ENCODE assay signal across 1 cellular context in genomic region chr3:69115731-69116130, GRCh38.
TF ChIP-seq lines count a peak whose summit lies in the region.

No MANE protein-coding gene starts in this region.

TF ChIP-seq in GM23338, 12 proteins besides CTCF, POLR2A, EP300 and RAD21 (continued from another document):
- TF ChIP-seq STAT1 (IDR thresholded peaks at IDR 0.05; ENCODE audit: unreplicated experiment) (no peak), EZH2 (IDR thresholded peaks at IDR 0.05; ENCODE audit: low read depth, unreplicated experiment) (no peak), ZNF331 (CRISPR knock-in tag; IDR thresholded peaks at IDR 0.05; ENCODE audit: low read depth) (no peak), REST (IDR thresholded peaks at IDR 0.05; ENCODE audit: unreplicated experiment) (no peak)
